Comparison of ENCODE assay signal across 22 cellular contexts in genomic region chr1:233459470-233459945, GRCh38.
DNase-seq lines count a peak whose midpoint lies in the region; ATAC-seq and TF ChIP-seq lines count a peak whose summit lies in the region.
"Had no signal": no experiment of that assay in that cellular context is flagged by ENCODE, and none has a peak within 500 bp of the region (broad histone marks: within the 10 kb centered on the region; RNA-seq: fewer than 3 reads in every experiment).

No MANE protein-coding gene starts in this region.

- TF ChIP-seq POLR2A in breast epithelium (IDR thresholded peaks at IDR 0.05) = no peak

- no peaks in the 10 kb centered on the region for H3K79me2 ChIP-seq in mammary epithelial cell (ENCODE audit: insufficient read depth, low read length)

- H3K4me2 ChIP-seq in mammary epithelial cell (ENCODE audit: insufficient read depth, low read depth, low read length) = no peak overlapping the region
- H3K4me2 ChIP-seq: PC-9 had no signal

- H3K9me3 ChIP-seq in mammary epithelial cell (replicated peaks; ENCODE audit: insufficient read depth, low read length) (no peaks in the 10 kb centered on the region), breast epithelium (no peaks in the 10 kb centered on the region)
- H3K9me3 ChIP-seq: esophagus muscularis mucosa had no signal

- CTCF ChIA-PET in mammary epithelial cell (lab: Charles Lee; ENCODE audit: low non-redundant PET) = no interaction called here

- no peak overlapping the region for H3K9ac ChIP-seq in mammary epithelial cell (ENCODE audit: insufficient read depth, low read length)

- no peaks in the 10 kb centered on the region for H3K36me3 Mint-ChIP-seq in naive thymus-derived CD8-positive, alpha-beta T cell
- H3K36me3 Mint-ChIP-seq: CD4-positive, alpha-beta memory T cell had no signal

- no peak overlapping the region for H3K4me3 Mint-ChIP-seq in naive thymus-derived CD8-positive, alpha-beta T cell
- H3K4me3 Mint-ChIP-seq: CD4-positive, alpha-beta memory T cell had no signal

- no peaks in the 10 kb centered on the region for H3K36me3 ChIP-seq in mammary epithelial cell (ENCODE audit: insufficient read depth, low read length)
- no peaks in the 10 kb centered on the region for H3K36me3 ChIP-seq in breast epithelium
- H3K36me3 ChIP-seq: esophagus muscularis mucosa had no signal

- no peaks in the 10 kb centered on the region for H3K4me1 ChIP-seq in mammary epithelial cell (ENCODE audit: insufficient read depth, low read length)
- no peaks in the 10 kb centered on the region for H3K4me1 ChIP-seq in breast epithelium
- H3K4me1 ChIP-seq: esophagus muscularis mucosa had no signal

- peak; percentile 75 for ATAC-seq in GM21825 (IDR thresholded peaks at IDR 0.05; ENCODE audit: unreplicated experiment)
- ATAC-seq in HG03280 (IDR thresholded peaks at IDR 0.05; ENCODE audit: unreplicated experiment) = peak; percentile 61
- no peak for ATAC-seq in naive thymus-derived CD8-positive, alpha-beta T cell
- ATAC-seq: left colon had no signal

- H2AFZ ChIP-seq in mammary epithelial cell (ENCODE audit: low read depth, low read length) = no peak overlapping the region
- H2AFZ ChIP-seq: PC-9 had no signal

- dilution Hi-C loops in mammary epithelial cell (cut with HindIII; ENCODE audit: low sequenced_read_pairs) = no loop called here

- peaks cover 0 to 21% (median 4%) of the 10 kb centered on the region in 5 donors for H3K27me3 Mint-ChIP-seq in naive thymus-derived CD8-positive, alpha-beta T cell

- in situ Hi-C loops in mammary epithelial cell (cut with MboI; ENCODE audit: low sequenced_read_pairs in 2 of 2) = loop anchor here in 1 of 2 donors (25.0 kb wide), 1 partner anchor 1972 kb away; no protein-coding TSS in a partner anchor

- peaks cover 0 to 2% (median 0%) of the 10 kb centered on the region in 4 donors for H3K4me1 Mint-ChIP-seq in naive thymus-derived CD8-positive, alpha-beta T cell

- DNase-seq in mammary epithelial cell (peak; percentile 11), breast epithelium (ENCODE audit: low spot score in 2 of 2) (no peak), DMS79 treated with DMSO at 0.1 percent for 48 hours (lab: John Stamatoyannopoulos, UW) (no peak), dorsolateral prefrontal cortex (no peak)
- DNase-seq in naive thymus-derived CD8-positive, alpha-beta T cell = no peak
- DNase-seq in activated CD4-positive, alpha-beta T cell treated with anti-CD3 and anti-CD28 coated beads for 4 hours = no peak
- DNase-seq: activated CD4-positive, CD25-positive, alpha-beta regulatory T cell; activated T-cell treated with anti-CD3 and anti-CD28 coated beads for 4 hours; CD4-positive, alpha-beta memory T cell; HCEC 1CT; hippocampal formation; Karpas-422; left colon; NCI-H146; NCI-H510A; PC-9; posterior cingulate gyrus; stimulated activated CD4-positive, alpha-beta T cell treated with anti-CD3 and anti-CD28 coated beads, Interleukin-12 subunit alpha, Interleukin-12 subunit beta, amount 100 ng/mL, for 4 hours; substantia nigra had no signal

- no TSS peak for BruUV-seq in mammary epithelial cell (replicated peaks; lab: Mats Ljungman, UMichigan)

- H3K27me3 ChIP-seq in mammary epithelial cell (ENCODE audit: insufficient read depth, low read length) = no peaks in the 10 kb centered on the region
- no peaks in the 10 kb centered on the region for H3K27me3 ChIP-seq in breast epithelium
- peaks cover 0 to 3% (median 0%) of the 10 kb centered on the region in 45 donors for H3K27me3 ChIP-seq in dorsolateral prefrontal cortex
- H3K27me3 ChIP-seq: esophagus muscularis mucosa had no signal

- POLR2A ChIA-PET in naive thymus-derived CD8-positive, alpha-beta T cell (lab: Charles Lee) = no interaction called here

- TF ChIP-seq CTCF in mammary epithelial cell (conservative IDR thresholded peaks at IDR 0.05 in 1 of 2, IDR thresholded peaks at IDR 0.05 in 1 of 2; ENCODE audit: extremely low read depth in 1 of 2, insufficient read depth in 1 of 2, low read depth in 1 of 2, low read length in 2 of 2) (no peak), breast epithelium (IDR thresholded peaks at IDR 0.05) (no peak), dorsolateral prefrontal cortex (IDR thresholded peaks at IDR 0.05 in 54 of 56, conservative IDR thresholded peaks at IDR 0.05 in 2 of 56; ENCODE audit: low read depth in 1 of 56, partially characterized antibody in 56 of 56) (no peak)

- peaks cover 0 to 2% (median 0%) of the 10 kb centered on the region in 9 donors for H3K9me3 Mint-ChIP-seq in naive thymus-derived CD8-positive, alpha-beta T cell
- H3K9me3 Mint-ChIP-seq: CD4-positive, alpha-beta memory T cell had no signal

- H3K4me3 ChIP-seq in mammary epithelial cell (replicated peaks in 1 of 3; ENCODE audit: insufficient read depth in 1 of 3, low read depth in 2 of 3, low read length in 3 of 3) = no peak overlapping the region
- no peak overlapping the region for H3K4me3 ChIP-seq in breast epithelium
- H3K4me3 ChIP-seq in dorsolateral prefrontal cortex = no peak overlapping the region
- H3K4me3 ChIP-seq: esophagus muscularis mucosa, PC-9 had no signal

- H4K20me1 ChIP-seq in mammary epithelial cell (ENCODE audit: insufficient read depth, low read length) = no peaks in the 10 kb centered on the region

- H3K27ac Mint-ChIP-seq in naive thymus-derived CD8-positive, alpha-beta T cell = peak overlapping the region in 1 of 10 donors; percentile 14
- H3K27ac Mint-ChIP-seq: CD4-positive, alpha-beta memory T cell had no signal

- H3K27ac ChIP-seq in mammary epithelial cell (ENCODE audit: insufficient read depth, low read depth, low read length) (no peak overlapping the region), breast epithelium (no peak overlapping the region), dorsolateral prefrontal cortex (no peak overlapping the region)
- H3K27ac ChIP-seq: esophagus muscularis mucosa, PC-9 had no signal

- WGBS in mammary epithelial cell (ENCODE audit: low coverage, missing lambda C conversion rate) = 100% methylated on average over 1 of the region's 1 CpG

- intact Hi-C loops in mammary epithelial cell (cut with micrococcal nuclease) = no loop called here
- intact Hi-C loops in breast epithelium (cut with DNase I; ENCODE audit: low total_unique reads) = no loop called here
- intact Hi-C loops in dorsolateral prefrontal cortex (cut with DNase I) = no loop called here

Comparison
In these comparisons a context has a peak if more than half of its experiments do, and no peak if none do; other contexts are left out.
1. ATAC-seq: peak in GM21825 (single experiment) and HG03280 (single experiment); none in naive thymus-derived CD8-positive, alpha-beta T cell (0 of 2).